ENCODE assay signal across 8 cellular contexts in the genomic region with DNA sequence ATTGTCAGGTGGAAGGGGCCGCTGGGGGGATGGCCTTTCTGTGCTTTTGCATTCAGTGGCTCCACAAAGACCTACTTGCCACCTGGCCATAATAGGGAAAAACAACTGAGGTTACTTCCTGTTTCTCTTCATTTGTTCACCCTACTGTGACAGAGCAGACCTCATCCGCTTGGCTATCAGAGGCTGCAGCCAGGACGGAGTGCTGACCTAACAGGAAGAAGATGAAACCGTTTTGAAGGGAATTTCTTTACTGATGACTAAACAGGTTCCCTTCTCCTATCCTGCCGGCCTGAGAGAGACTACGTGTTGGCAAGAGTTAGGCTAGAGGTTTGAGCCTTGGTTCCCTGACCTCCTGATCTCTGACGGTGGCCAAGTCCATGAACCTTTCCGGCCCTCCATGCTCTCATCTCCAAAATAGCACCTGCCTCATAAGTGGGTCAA. TPM values are rescaled to one million over a fixed set of nuclear protein-coding genes. Genes with fewer than 3 reads are reported as not detected.
DNase-seq lines count a peak whose midpoint lies in the region; ATAC-seq, FAIRE-seq and TF ChIP-seq lines count a peak whose summit lies in the region.

No MANE protein-coding gene starts in this region.

- WGBS in GM12878 (ENCODE audit: insufficient coverage, insufficient replicate concordance, low lambda C conversion rate, missing lambda C conversion rate), result 17% methylated on average over 8 of the region's 8 CpGs
- 50 to 57% methylated on average over 8 of the region's 8 CpGs for WGBS in GM23248 (ENCODE audit: low coverage in 1 of 2, low lambda C conversion rate in 2 of 2, missing lambda C conversion rate in 2 of 2), 2 experiments
- 37 to 45% (median 43%) methylated on average over 8 of the region's 8 CpGs for whole genome bisulfite sequencing in heart left ventricle, 4 donors
- WGBS in transverse colon (ENCODE audit: low coverage in 1 of 2), 2 donors, result 34 to 52% methylated on average over 4 to 8 of the region's 8 CpGs

- no peaks in the 10 kb centered on the region for H3K9me2 ChIP-seq in GM23248 (ENCODE audit: insufficient read depth)

- H3F3A ChIP-seq in GM23248 (ENCODE audit: insufficient read depth), result no peaks in the 10 kb centered on the region

- ATAC-seq in GM19452 (IDR thresholded peaks at IDR 0.05; ENCODE audit: unreplicated experiment), result peak; percentile 97
- peak; percentile 96 for ATAC-seq in HG03196 (IDR thresholded peaks at IDR 0.05; ENCODE audit: unreplicated experiment)
- ATAC-seq in GM12878, result peak; percentile 97
- ATAC-seq in heart left ventricle, result no peak

- H2AFZ ChIP-seq in GM12878 (ENCODE audit: control insufficient read depth, low read depth, low read length), result peak overlapping the region; percentile 81
- H2AFZ ChIP-seq in GM23248, result no peak overlapping the region

- intact Hi-C loops in GM12878 (cut with micrococcal nuclease; ENCODE audit: unreplicated experiment) (no loop called here), heart left ventricle (cut with DNase I) (no loop called here), transverse colon (cut with DNase I; ENCODE audit: low total_unique reads) (no loop called here)

- no peaks in the 10 kb centered on the region for H3K27me3 ChIP-seq in GM12878 (replicated peaks in 1 of 2; ENCODE audit: control insufficient read depth in 2 of 2, insufficient read depth in 2 of 2, low read length in 1 of 2)
- peaks cover 35% of the 10 kb centered on the region for H3K27me3 ChIP-seq in GM23248 (replicated peaks; ENCODE audit: insufficient read depth)
- peaks cover 0 to 35% (median 0%) of the 10 kb centered on the region in 9 donors for H3K27me3 ChIP-seq in heart left ventricle
- H3K27me3 ChIP-seq in transverse colon, result peaks cover 30% of the 10 kb centered on the region

- H3K9me3 ChIP-seq in GM12878 (replicated peaks; ENCODE audit: control insufficient read depth, insufficient read depth, low read length) (no peaks in the 10 kb centered on the region; the same call in 2 of the 3 replicates), GM23248 (ENCODE audit: low read depth) (no peaks in the 10 kb centered on the region), heart left ventricle (no peaks in the 10 kb centered on the region), transverse colon (no peaks in the 10 kb centered on the region)

- TF ChIP-seq EP300 in GM12878 (IDR thresholded peaks at IDR 0.05; ENCODE audit: borderline replicate concordance in 1 of 2, control insufficient read depth in 1 of 2, low read depth in 2 of 2, low read length in 2 of 2), result no peak
- no peak for TF ChIP-seq EP300 in transverse colon (IDR thresholded peaks at IDR 0.05; ENCODE audit: low read depth)

- no peaks in the 10 kb centered on the region for H4K20me1 ChIP-seq in GM12878 (ENCODE audit: control insufficient read depth, insufficient read depth)
- no peaks in the 10 kb centered on the region for H4K20me1 ChIP-seq in GM23248 (ENCODE audit: insufficient read depth)

- DNase-seq in DMS53 treated with DMSO at 0.1 percent for 48 hours (lab: John Stamatoyannopoulos, UW; ENCODE audit: unreplicated experiment) (peak; percentile 53), GM12878 (ENCODE audit: low read depth, low spot score) (peak; percentile 83), GM23248 (no peak), heart left ventricle (no peak), NCI-H1048 (lab: John Stamatoyannopoulos, UW) (no peak), transverse colon (no peak)

- FAIRE-seq in GM12878 (lab: Jason Lieb, UNC), result peak; percentile 90

- H3K4me1 ChIP-seq in GM12878 (ENCODE audit: control insufficient read depth, insufficient read depth, low read length) (peaks cover 9% of the 10 kb centered on the region), GM23248 (ENCODE audit: insufficient read depth) (no peaks in the 10 kb centered on the region), heart left ventricle (no peaks in the 10 kb centered on the region), transverse colon (no peaks in the 10 kb centered on the region)

- CTCF ChIA-PET in GM12878 (lab: Yijun Ruan, JAX), result interaction anchor here (1.0 to 2.9 kb wide), 3 partner anchors 15 to 44 kb away, joined by 3 to 11 read pairs (median 5); no protein-coding TSS in a partner anchor

- H3K4me2 ChIP-seq in GM12878 (ENCODE audit: control insufficient read depth, insufficient read depth) (peak overlapping the region; percentile 61), GM23248 (ENCODE audit: unreplicated experiment) (no peak overlapping the region)

- no TSS peak for BruUV-seq in GM12878 (replicated peaks; lab: Mats Ljungman, UMichigan)

- H3K4me3 ChIP-seq in GM12878 (no peak overlapping the region), GM23248 (no peak overlapping the region), heart left ventricle (no peak overlapping the region), transverse colon (no peak overlapping the region)

- H3K79me2 ChIP-seq in GM12878 (ENCODE audit: control insufficient read depth, insufficient read depth, low read length) (no peaks in the 10 kb centered on the region), GM23248 (ENCODE audit: insufficient read depth) (no peaks in the 10 kb centered on the region)

- RAD21 ChIA-PET in GM12878 (lab: Charles Lee; ENCODE audit: unreplicated experiment), result no interaction called here

- no peak for TF ChIP-seq CTCF in GM12878 (IDR thresholded peaks at IDR 0.05 in 2 of 3, conservative IDR thresholded peaks at IDR 0.05 in 1 of 3; ENCODE audit: control insufficient read depth in 2 of 3, extremely low read depth in 1 of 3, insufficient read depth in 1 of 3, low read depth in 3 of 3, low read length in 3 of 3)
- no peak for TF ChIP-seq CTCF in heart left ventricle (IDR thresholded peaks at IDR 0.05)
- no peak for TF ChIP-seq CTCF in transverse colon (IDR thresholded peaks at IDR 0.05)

- in situ Hi-C loops in GM12878 (cut with MboI), result no loop called here
- in situ Hi-C loops in GM23248 (cut with MboI), result no loop called here
- in situ Hi-C loops in transverse colon (cut with MboI; ENCODE audit: low pct_ligation_motif_present in 1 of 4, low pct_unique_long_range_greater_than_20kb in 1 of 4, low sequenced_read_pairs in 3 of 4), result no loop called here

- peak overlapping the region; percentile 11; the same call in 1 of the 2 replicates for H3K9ac ChIP-seq in GM12878 (ENCODE audit: control insufficient read depth, insufficient read depth, low read length)
- H3K9ac ChIP-seq in GM23248, result no peak overlapping the region

- POLR2A ChIA-PET in GM12878 (lab: Charles Lee), result no interaction called here

- H3K27ac ChIP-seq in GM12878 (ENCODE audit: control insufficient read depth, insufficient read depth) (peak overlapping the region; percentile 67), GM23248 (no peak overlapping the region), heart left ventricle (no peak overlapping the region), transverse colon (no peak overlapping the region)

- SMC1A ChIA-PET in GM12878 (lab: Charles Lee; ENCODE audit: uncharacterized antibody, unreplicated experiment), result interaction anchor here (0.8 to 1.9 kb wide), 3 partner anchors 9 to 113 kb away, joined by 3 to 7 read pairs (median 4); no protein-coding TSS in a partner anchor

- H3K36me3 ChIP-seq in GM12878 (ENCODE audit: control insufficient read depth in 2 of 2, insufficient read depth in 2 of 2, low read length in 1 of 2), result no peaks in the 10 kb centered on the region
- H3K36me3 ChIP-seq in GM23248 (ENCODE audit: low read depth), result no peaks in the 10 kb centered on the region
- H3K36me3 ChIP-seq in heart left ventricle, result no peaks in the 10 kb centered on the region
- H3K36me3 ChIP-seq in transverse colon, result no peaks in the 10 kb centered on the region

- TF ChIP-seq RAD21 in GM12878 (IDR thresholded peaks at IDR 0.05; ENCODE audit: insufficient read depth, low read depth, low read length), result no peak

- TF ChIP-seq POLR2A in GM12878 (IDR thresholded peaks at IDR 0.05; ENCODE audit: low read depth, low read length) (peak; percentile 56), heart left ventricle (IDR thresholded peaks at IDR 0.05) (no peak), transverse colon (IDR thresholded peaks at IDR 0.05) (no peak)

RNA-seq across cellular contexts. Expression of gene PRR18, which starts 21.3 kb away (rescaled TPM):
- 3.3 and 4.1 TPM in 2 replicates for total RNA-seq in GM12878 (2013; cell fraction: nucleolus; rRNA removed)
- total RNA-seq in GM12878 (2014; rRNA removed) (3.3 and 4.0 TPM in 2 replicates), GM12878 (2014; rRNA removed; fragmentation: Illumina TruSeq; extraction: Trizol) (1.2 and 1.3 TPM in 2 replicates), GM12878 (2021) (8.2 and 8.8 TPM in 2 replicates), heart left ventricle (under 1 TPM in 5 of 9 donors, not detected in 4; 0.07 to 0.12 (median 0.10) TPM), transverse colon (not detected)
- 1.0 TPM for polyA plus RNA-seq in GM12878 (2011; ENCODE audit: low read depth)
- polyA plus RNA-seq in GM12878 (2011; rRNA removed) (2.0 and 2.5 TPM in 2 replicates), GM12878 (2014; fragmentation: Illumina TruSeq; extraction: Trizol) (1.9 and 2.1 TPM in 2 replicates), GM12878 (2014; fragmentation: Nextera tagmentation; extraction: Ambion mirVana) (under 1 TPM; 0.26 to 0.84 TPM), GM12878 (2014; rRNA removed) (3.6 and 4.1 TPM in 2 replicates), GM12878 (2016; fragmentation: Nextera tagmentation; extraction: Ambion mirVana) (under 1 TPM; 0.13 to 0.42 TPM), GM23248 (2016; fragmentation: Nextera tagmentation; extraction: Ambion mirVana) (not detected in 2 replicates), heart left ventricle (under 1 TPM in 1 of 2 donors, not detected in 1; 0.08 TPM)
- polyA plus RNA-seq in GM12878 (2011; cell fraction: cytosol; rRNA removed), result 2.2 and 2.7 TPM in 2 replicates
- polyA plus RNA-seq in GM12878 (2011; cell fraction: nucleus; rRNA removed), result 6.2 and 6.4 TPM in 2 replicates
- 2.1 and 3.7 TPM in 2 replicates for polyA plus RNA-seq in GM12878 (2012)
- 1.3 and 2.6 TPM in 2 replicates for polyA minus RNA-seq in GM12878 (2011; rRNA and poly(A)+ RNA removed)
- 1.0 and 2.3 TPM in 2 replicates for polyA minus RNA-seq in GM12878 (2011; cell fraction: cytosol; rRNA and poly(A)+ RNA removed)
- polyA minus RNA-seq in GM12878 (2011; cell fraction: nucleus; rRNA and poly(A)+ RNA removed), result 2.2 and 4.3 TPM in 2 replicates
- total RNA-seq in GM23248 (2014; rRNA removed; shearing (Covaris generic)), result not detected in 2 replicates

RNA-seq across cellular contexts. Expression of gene SFT2D1, which starts 55.5 kb away (rescaled TPM):
- total RNA-seq in GM12878 (2013; cell fraction: nucleolus; rRNA removed), result 290 and 291 TPM in 2 replicates
- total RNA-seq in GM12878 (2014; rRNA removed) (105 and 145 TPM in 2 replicates), GM12878 (2014; rRNA removed; fragmentation: Illumina TruSeq; extraction: Trizol) (69.5 and 73.7 TPM in 2 replicates), GM12878 (2021) (77.6 and 78.3 TPM in 2 replicates), heart left ventricle (10 to 100 TPM; 16.8 to 30.8 (median 20.9) TPM), transverse colon (10 to 100 TPM in 3 of 4 donors, 1 to 10 TPM in 1; 7.6 to 55.6 (median 39.7) TPM)
- 55.2 TPM for polyA plus RNA-seq in GM12878 (2011; ENCODE audit: low read depth)
- polyA plus RNA-seq in GM12878 (2011; rRNA removed) (279 and 281 TPM in 2 replicates), GM12878 (2014; fragmentation: Illumina TruSeq; extraction: Trizol) (92.6 and 100 TPM in 2 replicates), GM12878 (2014; fragmentation: Nextera tagmentation; extraction: Ambion mirVana) (100 to 1,000 TPM; 119 to 149 TPM), GM12878 (2014; rRNA removed) (110 and 130 TPM in 2 replicates), GM12878 (2016; fragmentation: Nextera tagmentation; extraction: Ambion mirVana) (100 to 1,000 TPM; 205 to 231 TPM), GM23248 (2016; fragmentation: Nextera tagmentation; extraction: Ambion mirVana) (103 and 115 TPM in 2 replicates), heart left ventricle (10 to 100 TPM; 37.1 to 41.5 TPM)
- 110 and 145 TPM in 2 replicates for polyA plus RNA-seq in GM12878 (2011; cell fraction: cytosol; rRNA removed)
- 139 and 171 TPM in 2 replicates for polyA plus RNA-seq in GM12878 (2011; cell fraction: nucleus; rRNA removed)
- 107 and 120 TPM in 2 replicates for polyA plus RNA-seq in GM12878 (2012)
- 79.8 and 81.2 TPM in 2 replicates for polyA minus RNA-seq in GM12878 (2011; rRNA and poly(A)+ RNA removed)
- polyA minus RNA-seq in GM12878 (2011; cell fraction: cytosol; rRNA and poly(A)+ RNA removed), result 21.2 and 32.0 TPM in 2 replicates
- 52.7 and 59.1 TPM in 2 replicates for polyA minus RNA-seq in GM12878 (2011; cell fraction: nucleus; rRNA and poly(A)+ RNA removed)
- total RNA-seq in GM23248 (2014; rRNA removed; shearing (Covaris generic)), result 51.4 and 75.4 TPM in 2 replicates

Comparison
In these comparisons a context has a peak if more than half of its experiments do, and no peak if none do; other contexts are left out.
1. DNase-seq: peak in DMS53 treated with DMSO at 0.1 percent for 48 hours (single experiment) and GM12878 (single experiment); none in GM23248 (single experiment), heart left ventricle (0 of 5), NCI-H1048 (single experiment) and transverse colon (single experiment).
2. ATAC-seq: peak in GM19452 (single experiment), HG03196 (single experiment) and GM12878 (single experiment); none in heart left ventricle (0 of 4).